ENCODE assay signal across 11 cellular contexts in the genomic region with DNA sequence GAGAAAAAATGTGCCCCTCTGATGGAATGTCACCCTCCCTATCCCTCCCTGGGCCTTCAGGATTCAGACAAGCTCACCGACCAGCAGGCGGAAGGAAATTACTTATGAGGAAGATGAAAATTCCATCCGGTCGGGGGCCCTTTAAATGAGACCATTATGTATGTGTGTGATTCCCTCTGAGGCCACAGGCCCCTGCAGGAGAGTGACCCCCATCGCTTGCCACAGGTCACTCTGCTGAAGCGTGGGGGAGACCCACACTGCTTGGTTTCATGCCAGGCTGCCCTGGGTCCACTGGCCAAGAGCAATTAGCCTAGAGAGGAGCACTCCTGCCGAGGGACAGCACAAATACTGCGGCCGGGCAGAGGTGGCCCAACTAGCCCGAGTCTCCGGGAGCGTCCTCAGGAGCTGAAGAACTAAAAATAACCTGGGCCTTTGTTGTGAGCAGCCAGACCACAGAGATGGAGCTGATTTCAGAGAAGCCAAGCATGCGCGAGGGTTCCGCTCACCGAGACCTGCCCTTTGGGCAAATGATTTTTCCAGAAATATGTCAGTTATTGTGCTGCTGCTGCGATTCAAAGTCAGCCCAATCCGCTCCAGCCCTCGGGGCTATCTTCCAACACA.
DNase-seq lines count a peak whose midpoint lies in the region; ATAC-seq and TF ChIP-seq lines count a peak whose summit lies in the region.
"Had no signal": no experiment of that assay in that cellular context is flagged by ENCODE, and none has a peak within 500 bp of the region (broad histone marks: within the 10 kb centered on the region; RNA-seq: fewer than 3 reads in every experiment).

No MANE protein-coding gene starts in this region.

- H3K27me3 Mint-ChIP-seq in GM23338 (ENCODE audit: insufficient read depth, low read depth, poor library complexity) = peaks cover 28% of the 10 kb centered on the region
- H3K27me3 Mint-ChIP-seq in activated T-cell treated with anti-CD3 and anti-CD28 coated beads, Interleukin-2, amount 50 U/mL, for 4 hours (ENCODE audit: low read depth) = no peaks in the 10 kb centered on the region

- H3K27me3 ChIP-seq in GM23338 (ENCODE audit: insufficient read depth) = no peaks in the 10 kb centered on the region
- H3K27me3 ChIP-seq: stomach had no signal

- H3K27ac ChIP-seq in GM23338 (ENCODE audit: low read depth) = no peak overlapping the region

- H3K4me1 Mint-ChIP-seq in GM23338 = peaks cover 31% of the 10 kb centered on the region
- no peaks in the 10 kb centered on the region for H3K4me1 Mint-ChIP-seq in activated T-cell treated with anti-CD3 and anti-CD28 coated beads, Interleukin-2, amount 50 U/mL, for 4 hours (ENCODE audit: low read depth)

- H3K36me3 ChIP-seq in GM23338 (ENCODE audit: insufficient read depth) = no peaks in the 10 kb centered on the region
- H3K36me3 ChIP-seq: stomach had no signal

- H3K9me3 Mint-ChIP-seq in GM23338 = peaks cover 8% of the 10 kb centered on the region
- peaks cover under 1% of the 10 kb centered on the region for H3K9me3 Mint-ChIP-seq in activated T-cell treated with anti-CD3 and anti-CD28 coated beads, Interleukin-2, amount 50 U/mL, for 4 hours

- peaks cover 7% of the 10 kb centered on the region; the same call in 2 of the 3 replicates for H3K36me3 Mint-ChIP-seq in GM23338 (ENCODE audit: low read depth)
- H3K36me3 Mint-ChIP-seq in activated T-cell treated with anti-CD3 and anti-CD28 coated beads, Interleukin-2, amount 50 U/mL, for 4 hours (ENCODE audit: insufficient read depth) = no peaks in the 10 kb centered on the region

- intact Hi-C loops in sciatic nerve (cut with DNase I) = no loop called here
- intact Hi-C loops in posterior vena cava (cut with DNase I) = no loop called here

- H3K27ac Mint-ChIP-seq in GM23338 = no peak overlapping the region

- no peak overlapping the region for H3K4me3 Mint-ChIP-seq in GM23338
- H3K4me3 Mint-ChIP-seq in activated T-cell treated with anti-CD3 and anti-CD28 coated beads, Interleukin-2, amount 50 U/mL, for 4 hours = no peak overlapping the region

- no peaks in the 10 kb centered on the region for H3F3A ChIP-seq in GM23338 (replicated peaks; ENCODE audit: low read depth)

- no peak overlapping the region for H3K4me2 ChIP-seq in GM23338

- H3K4me3 ChIP-seq in GM23338 (no peak overlapping the region), choroid plexus epithelial cell (ENCODE audit: low read depth, low read length) (no peak overlapping the region)
- H3K4me3 ChIP-seq: stomach had no signal

- no peaks in the 10 kb centered on the region for H4K20me1 ChIP-seq in GM23338 (replicated peaks; ENCODE audit: insufficient read depth)

- DNase-seq in GM23338 (ENCODE audit: low spot score) (peak; percentile 19), choroid plexus epithelial cell (ENCODE audit: low read depth) (peak; percentile 63), iPS-NIHi11 (ENCODE audit: low spot score) (peak; percentile 38), sciatic nerve (ENCODE audit: low spot score) (no peak), NCI-H187 (lab: John Stamatoyannopoulos, UW) (no peak), posterior vena cava (ENCODE audit: low spot score) (no peak), SHP77 treated with DMSO at 0.1 percent for 48 hours (lab: John Stamatoyannopoulos, UW) (no peak)
- DNase-seq in activated T-cell treated with anti-CD3 and anti-CD28 coated beads, Interleukin-2, amount 50 U/mL, for 4 hours = no peak
- DNase-seq: activated CD4-positive, alpha-beta T cell treated with anti-CD3 and anti-CD28 coated beads for 48 hours; activated naive CD4-positive, alpha-beta T cell treated with anti-CD3 and anti-CD28 coated beads, Interleukin-2, amount 50 U/mL, for 16 hours; stomach had no signal

- TF ChIP-seq CTCF in GM23338 (conservative IDR thresholded peaks at IDR 0.05; ENCODE audit: low read depth in 2 of 2) (no peak), choroid plexus epithelial cell (conservative IDR thresholded peaks at IDR 0.05; ENCODE audit: low read depth, low read length) (peak; percentile 10)

- H2AFZ ChIP-seq in GM23338 = peak overlapping the region; percentile 76; the same call in 1 of the 2 replicates

- ATAC-seq in GM23338 (peak; percentile 14; the same call in 2 of the 3 replicates), sciatic nerve (peak; percentile 61)
- ATAC-seq in activated T-cell treated with anti-CD3 and anti-CD28 coated beads, Interleukin-2, amount 50 U/mL, for 4 hours = no peak

- H3K4me1 ChIP-seq in GM23338 (ENCODE audit: insufficient read depth) = peaks cover 9% of the 10 kb centered on the region; the same call in 1 of the 2 replicates

- H3K79me2 ChIP-seq in GM23338 (replicated peaks; ENCODE audit: insufficient read depth) = no peaks in the 10 kb centered on the region

- peaks cover 9% of the 10 kb centered on the region; the same call in 1 of the 2 replicates for H3K9me2 ChIP-seq in GM23338 (ENCODE audit: insufficient read depth)

TF ChIP-seq in GM23338, 12 proteins besides CTCF, POLR2A, EP300 and RAD21 (continues in another document):
- TF ChIP-seq ZNF331 (CRISPR knock-in tag; IDR thresholded peaks at IDR 0.05; ENCODE audit: low read depth) (no peak), EZH2phosphoT487 (IDR thresholded peaks at IDR 0.05; ENCODE audit: unreplicated experiment) (no peak), STAT1 (IDR thresholded peaks at IDR 0.05; ENCODE audit: unreplicated experiment) (no peak), POLR2AphosphoS5 (IDR thresholded peaks at IDR 0.05; ENCODE audit: low read depth) (no peak), ZNF462 (CRISPR knock-in tag; IDR thresholded peaks at IDR 0.05) (no peak), CREB1 (CRISPR knock-in tag; IDR thresholded peaks at IDR 0.05; ENCODE audit: low read depth) (no peak), EZH2 (IDR thresholded peaks at IDR 0.05; ENCODE audit: low read depth, unreplicated experiment) (no peak), ZNF114 (CRISPR knock-in tag; IDR thresholded peaks at IDR 0.05) (no peak)
- TF ChIP-seq, protein P1, sequence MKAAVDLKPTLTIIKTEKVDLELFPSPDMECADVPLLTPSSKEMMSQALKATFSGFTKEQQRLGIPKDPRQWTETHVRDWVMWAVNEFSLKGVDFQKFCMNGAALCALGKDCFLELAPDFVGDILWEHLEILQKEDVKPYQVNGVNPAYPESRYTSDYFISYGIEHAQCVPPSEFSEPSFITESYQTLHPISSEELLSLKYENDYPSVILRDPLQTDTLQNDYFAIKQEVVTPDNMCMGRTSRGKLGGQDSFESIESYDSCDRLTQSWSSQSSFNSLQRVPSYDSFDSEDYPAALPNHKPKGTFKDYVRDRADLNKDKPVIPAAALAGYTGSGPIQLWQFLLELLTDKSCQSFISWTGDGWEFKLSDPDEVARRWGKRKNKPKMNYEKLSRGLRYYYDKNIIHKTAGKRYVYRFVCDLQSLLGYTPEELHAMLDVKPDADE (IDR thresholded peaks at IDR 0.05) = no peak

Comparison
In these comparisons a context has a peak if more than half of its experiments do, and no peak if none do; other contexts are left out.
1. ATAC-seq: peak in GM23338 (single experiment) and sciatic nerve (single experiment); none in activated T-cell treated with anti-CD3 and anti-CD28 coated beads, Interleukin-2, amount 50 U/mL, for 4 hours (0 of 2).
2. DNase-seq: peak in GM23338 (single experiment), choroid plexus epithelial cell (single experiment) and iPS-NIHi11 (single experiment); none in sciatic nerve (single experiment), NCI-H187 (0 of 2), posterior vena cava (single experiment), SHP77 treated with DMSO at 0.1 percent for 48 hours (single experiment) and activated T-cell treated with anti-CD3 and anti-CD28 coated beads, Interleukin-2, amount 50 U/mL, for 4 hours (single experiment).